In the genomic region with DNA sequence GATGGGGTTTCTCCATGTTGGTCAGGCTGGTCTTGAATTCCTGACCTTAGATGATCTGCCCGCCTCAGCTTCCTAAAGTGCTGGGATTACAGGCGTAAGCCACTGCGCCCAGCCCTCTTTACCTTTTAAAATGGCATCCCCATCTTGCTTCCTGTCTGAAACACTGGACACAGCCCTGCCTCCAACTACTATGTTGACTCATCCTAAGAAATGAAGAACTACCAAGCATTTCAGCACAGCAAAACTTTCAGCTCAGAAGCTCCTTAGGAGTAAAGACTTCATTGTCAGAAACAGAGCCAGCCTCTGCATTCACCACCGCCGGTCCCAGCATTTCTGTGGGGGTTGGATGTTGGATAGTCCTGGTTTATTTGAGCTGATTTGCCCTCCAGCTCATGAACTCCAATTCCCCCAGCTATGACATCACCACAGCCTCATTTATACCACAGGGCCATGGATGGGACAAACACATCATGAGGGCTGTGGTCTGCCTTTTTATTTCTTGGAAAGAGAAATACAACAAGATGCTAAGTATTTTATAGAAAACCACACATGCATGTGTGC, we compare ENCODE assay signal across 13 cellular contexts.
DNase-seq lines count a peak whose midpoint lies in the region; ATAC-seq and TF ChIP-seq lines count a peak whose summit lies in the region.
"Had no signal": no experiment of that assay in that cellular context is flagged by ENCODE, and none has a peak within 500 bp of the region (broad histone marks: within the 10 kb centered on the region; RNA-seq: fewer than 3 reads in every experiment).

No MANE protein-coding gene starts in this region.

- TF ChIP-seq CTCF in foreskin fibroblast (IDR thresholded peaks at IDR 0.05; ENCODE audit: low read depth, low read length): no peak

- DNase-seq in cardiac septum (ENCODE audit: low spot score) (peak; percentile 19), left ventricle myocardium superior (no peak), amniotic epithelial cell (ENCODE audit: low read depth) (peak; percentile 19), foreskin fibroblast (peak; percentile 19 to 55), occipital lobe (lab: John Stamatoyannopoulos, UW) (no peak), DMS79 treated with DMSO at 0.1 percent for 48 hours (lab: John Stamatoyannopoulos, UW) (no peak), HuH-7 (ENCODE audit: low spot score) (no peak), NCI-H345 treated with DMSO at 0.1 percent for 48 hours (lab: John Stamatoyannopoulos, UW; ENCODE audit: unreplicated experiment) (no peak)
- DNase-seq: kidney glomerular epithelial cell; NCI-H1092 treated with DMSO at 0.1 percent for 48 hours; stimulated activated naive CD4-positive, alpha-beta T cell treated with Interleukin-2 at 50 U/mL for 16 hours; T-helper 1 cell had no signal

- intact Hi-C loops in cardiac septum (cut with DNase I) (no loop called here), left ventricle myocardium superior (cut with micrococcal nuclease) (no loop called here)

- no peak overlapping the region for H3K4me3 ChIP-seq in foreskin fibroblast (ENCODE audit: low read depth in 1 of 2, low read length in 2 of 2)
- H3K4me3 ChIP-seq: spleen had no signal

- ATAC-seq in left ventricle myocardium superior: no peak

Comparison
In these comparisons a context has a peak if more than half of its experiments do, and no peak if none do; other contexts are left out.
1. DNase-seq: peak in cardiac septum (single experiment), amniotic epithelial cell (single experiment) and foreskin fibroblast (2 of 2); none in left ventricle myocardium superior (single experiment), occipital lobe (single experiment), DMS79 treated with DMSO at 0.1 percent for 48 hours (single experiment), HuH-7 (single experiment) and NCI-H345 treated with DMSO at 0.1 percent for 48 hours (single experiment).